Comparison of ENCODE assay signal across 9 cellular contexts in genomic region chr22:50315289-50316113, GRCh38. TPM values are rescaled to one million over a fixed set of nuclear protein-coding genes. Genes with fewer than 3 reads are reported as not detected.
DNase-seq lines count a peak whose midpoint lies in the region; ATAC-seq and TF ChIP-seq lines count a peak whose summit lies in the region.
"Had no signal": no experiment of that assay in that cellular context is flagged by ENCODE, and none has a peak within 500 bp of the region (broad histone marks: within the 10 kb centered on the region; RNA-seq: fewer than 3 reads in every experiment).

No MANE protein-coding gene starts in this region.

- POLR2A ChIA-PET in activated CD4-positive, alpha-beta memory T cell treated with anti-CD3 and anti-CD28 coated beads, Interleukin-2, amount 10 ng/mL, durations not matched to agents 7 days and 5 days (lab: Charles Lee) = interaction anchor here (0.6 to 2.0 kb wide), 6 partner anchors 9 to 192 kb away, joined by 3 to 9 read pairs (median 4); partner anchors contain the start of genes LMF2 and NCAPH2
- POLR2A ChIA-PET in activated CD4-positive, alpha-beta memory T cell treated with anti-CD3 and anti-CD28 coated beads for 36 hours (lab: Charles Lee) = interaction anchor here (0.6 to 1.3 kb wide), 3 partner anchors 65 to 210 kb away, joined by 3 to 5 read pairs (median 4); partner anchors contain the start of gene HDAC10
- POLR2A ChIA-PET in activated naive CD8-positive, alpha-beta T cell treated with anti-CD3 and anti-CD28 coated beads, Interleukin-2, amount 10 ng/mL, durations not matched to agents 7 days and 5 days (lab: Charles Lee) = interaction anchor here (0.8 to 2.6 kb wide), 13 partner anchors 8 to 229 kb away, joined by 3 to 21 read pairs (median 3); partner anchors contain the start of genes DENND6B, LMF2, NCAPH2 and SCO2

- H3K4me3 Mint-ChIP-seq in activated CD4-positive, alpha-beta memory T cell treated with anti-CD3 and anti-CD28 coated beads, Interleukin-2, amount 10 ng/mL, durations not matched to agents 7 days and 5 days = peak overlapping the region; percentile 56
- no peak overlapping the region for H3K4me3 Mint-ChIP-seq in activated CD4-positive, alpha-beta memory T cell treated with anti-CD3 and anti-CD28 coated beads for 36 hours
- H3K4me3 Mint-ChIP-seq in activated naive CD8-positive, alpha-beta T cell treated with anti-CD3 and anti-CD28 coated beads, Interleukin-2, amount 10 ng/mL, durations not matched to agents 7 days and 5 days = peak overlapping the region; percentile 88

- no peak for TF ChIP-seq CTCF in body of pancreas (IDR thresholded peaks at IDR 0.05)

- no peaks in the 10 kb centered on the region for H3K9me3 Mint-ChIP-seq in activated CD4-positive, alpha-beta memory T cell treated with anti-CD3 and anti-CD28 coated beads, Interleukin-2, amount 10 ng/mL, durations not matched to agents 7 days and 5 days
- H3K9me3 Mint-ChIP-seq in activated CD4-positive, alpha-beta memory T cell treated with anti-CD3 and anti-CD28 coated beads for 36 hours = no peaks in the 10 kb centered on the region
- H3K9me3 Mint-ChIP-seq in activated naive CD8-positive, alpha-beta T cell treated with anti-CD3 and anti-CD28 coated beads, Interleukin-2, amount 10 ng/mL, durations not matched to agents 7 days and 5 days = no peaks in the 10 kb centered on the region

- H3K36me3 ChIP-seq in body of pancreas (replicated peaks in 1 of 2; ENCODE audit: insufficient read depth in 1 of 2, low read depth in 2 of 2) = no peaks in the 10 kb centered on the region
- H3K36me3 ChIP-seq: adrenal gland had no signal

- H3K36me3 Mint-ChIP-seq in activated CD4-positive, alpha-beta memory T cell treated with anti-CD3 and anti-CD28 coated beads, Interleukin-2, amount 10 ng/mL, durations not matched to agents 7 days and 5 days (ENCODE audit: low read depth) = no peaks in the 10 kb centered on the region
- H3K36me3 Mint-ChIP-seq in activated CD4-positive, alpha-beta memory T cell treated with anti-CD3 and anti-CD28 coated beads for 36 hours = no peaks in the 10 kb centered on the region
- H3K36me3 Mint-ChIP-seq in activated naive CD8-positive, alpha-beta T cell treated with anti-CD3 and anti-CD28 coated beads, Interleukin-2, amount 10 ng/mL, durations not matched to agents 7 days and 5 days = no peaks in the 10 kb centered on the region

- TF ChIP-seq POLR2A in body of pancreas (IDR thresholded peaks at IDR 0.05) = no peak

- H3K27me3 Mint-ChIP-seq in activated CD4-positive, alpha-beta memory T cell treated with anti-CD3 and anti-CD28 coated beads, Interleukin-2, amount 10 ng/mL, durations not matched to agents 7 days and 5 days = no peaks in the 10 kb centered on the region
- H3K27me3 Mint-ChIP-seq in activated CD4-positive, alpha-beta memory T cell treated with anti-CD3 and anti-CD28 coated beads for 36 hours = no peaks in the 10 kb centered on the region
- no peaks in the 10 kb centered on the region for H3K27me3 Mint-ChIP-seq in activated naive CD8-positive, alpha-beta T cell treated with anti-CD3 and anti-CD28 coated beads, Interleukin-2, amount 10 ng/mL, durations not matched to agents 7 days and 5 days

- ATAC-seq in HG03354 (IDR thresholded peaks at IDR 0.05; ENCODE audit: poor library complexity, severe bottlenecking, unreplicated experiment) (peak; percentile 7), body of pancreas (no peak)
- ATAC-seq in activated naive CD8-positive, alpha-beta T cell treated with anti-CD3 and anti-CD28 coated beads, Interleukin-2, amount 10 ng/mL, durations not matched to agents 7 days and 5 days (ENCODE audit: low read depth) = no peak

- CTCF ChIA-PET in activated CD4-positive, alpha-beta memory T cell treated with anti-CD3 and anti-CD28 coated beads, Interleukin-2, amount 10 ng/mL, durations not matched to agents 7 days and 5 days (lab: Charles Lee) = interaction anchor here (0.6 to 1.4 kb wide), 3 partner anchors 9 to 27 kb away, joined by 4 to 5 read pairs (median 4); no protein-coding TSS in a partner anchor
- CTCF ChIA-PET in activated CD4-positive, alpha-beta memory T cell treated with anti-CD3 and anti-CD28 coated beads for 36 hours (lab: Charles Lee) = interaction anchor here (1.1 to 3.5 kb wide), 2 partner anchors 9 to 11 kb away, joined by 4 to 12 read pairs; partner anchors contain the start of gene DENND6B

- H3K9me3 ChIP-seq in body of pancreas = no peaks in the 10 kb centered on the region
- H3K9me3 ChIP-seq: adrenal gland had no signal

- no peak overlapping the region for H3K27ac ChIP-seq in body of pancreas

- WGBS in body of pancreas, 2 donors = 86 to 93% methylated on average over 8 to 17 of the region's 18 CpGs

- DNase-seq in activated CD4-positive, alpha-beta memory T cell treated with anti-CD3 and anti-CD28 coated beads, Interleukin-2, amount 10 ng/mL, durations not matched to agents 7 days and 5 days = no peak
- no peak for DNase-seq in activated CD4-positive, alpha-beta memory T cell treated with anti-CD3 and anti-CD28 coated beads for 36 hours
- DNase-seq in activated naive CD8-positive, alpha-beta T cell treated with anti-CD3 and anti-CD28 coated beads, Interleukin-2, amount 10 ng/mL, durations not matched to agents 7 days and 5 days = peak; percentile 33
- DNase-seq in posterior vena cava (ENCODE audit: low spot score) (peak; percentile 54), D341Med (ENCODE audit: low spot score) (no peak), body of pancreas (no peak)
- no peak for DNase-seq in effector CD8-positive, alpha-beta T cell (lab: John Stamatoyannopoulos, UW)

- H3K27ac Mint-ChIP-seq in activated CD4-positive, alpha-beta memory T cell treated with anti-CD3 and anti-CD28 coated beads, Interleukin-2, amount 10 ng/mL, durations not matched to agents 7 days and 5 days = peak overlapping the region; percentile 53
- H3K27ac Mint-ChIP-seq in activated CD4-positive, alpha-beta memory T cell treated with anti-CD3 and anti-CD28 coated beads for 36 hours = no peak overlapping the region
- peak overlapping the region; percentile 92 for H3K27ac Mint-ChIP-seq in activated naive CD8-positive, alpha-beta T cell treated with anti-CD3 and anti-CD28 coated beads, Interleukin-2, amount 10 ng/mL, durations not matched to agents 7 days and 5 days

- H3K4me1 ChIP-seq in body of pancreas = no peaks in the 10 kb centered on the region

- no peaks in the 10 kb centered on the region for H3K27me3 ChIP-seq in body of pancreas
- H3K27me3 ChIP-seq: adrenal gland had no signal

- no peak overlapping the region for H3K4me3 ChIP-seq in body of pancreas

- H3K4me1 Mint-ChIP-seq in activated CD4-positive, alpha-beta memory T cell treated with anti-CD3 and anti-CD28 coated beads, Interleukin-2, amount 10 ng/mL, durations not matched to agents 7 days and 5 days = peaks cover 20% of the 10 kb centered on the region
- H3K4me1 Mint-ChIP-seq in activated CD4-positive, alpha-beta memory T cell treated with anti-CD3 and anti-CD28 coated beads for 36 hours (ENCODE audit: low read depth) = peaks cover 11% of the 10 kb centered on the region
- peaks cover 11% of the 10 kb centered on the region for H3K4me1 Mint-ChIP-seq in activated naive CD8-positive, alpha-beta T cell treated with anti-CD3 and anti-CD28 coated beads, Interleukin-2, amount 10 ng/mL, durations not matched to agents 7 days and 5 days

- intact Hi-C loops in activated CD4-positive, alpha-beta memory T cell treated with anti-CD3 and anti-CD28 coated beads for 36 hours (cut with micrococcal nuclease) = no loop called here
- intact Hi-C loops in posterior vena cava (cut with DNase I) (no loop called here), body of pancreas (cut with DNase I) (no loop called here)

RNA-seq across cellular contexts. Expression of gene PLXNB2, which starts 8.1 kb away (rescaled TPM):
- total RNA-seq in activated CD4-positive, alpha-beta memory T cell treated with anti-CD3 and anti-CD28 coated beads, Interleukin-2, amount 10 ng/mL, durations not matched to agents 7 days and 5 days = 10 to 100 TPM; 21.5 to 23.5 TPM
- 1 to 10 TPM; 6.3 to 8.3 TPM for total RNA-seq in activated CD4-positive, alpha-beta memory T cell treated with anti-CD3 and anti-CD28 coated beads for 36 hours
- 10 to 100 TPM; 43.0 to 45.8 TPM for total RNA-seq in activated naive CD8-positive, alpha-beta T cell treated with anti-CD3 and anti-CD28 coated beads, Interleukin-2, amount 10 ng/mL, durations not matched to agents 7 days and 5 days
- total RNA-seq in posterior vena cava (100 to 1,000 TPM; 108 to 125 TPM), body of pancreas (100 to 1,000 TPM; 113 to 140 TPM)

RNA-seq across cellular contexts. Expression of gene DENND6B, which starts 11.3 kb away (rescaled TPM):
- 1 to 10 TPM; 5.0 to 5.6 TPM for total RNA-seq in activated CD4-positive, alpha-beta memory T cell treated with anti-CD3 and anti-CD28 coated beads, Interleukin-2, amount 10 ng/mL, durations not matched to agents 7 days and 5 days
- 1 to 10 TPM; 3.5 to 3.6 TPM for total RNA-seq in activated CD4-positive, alpha-beta memory T cell treated with anti-CD3 and anti-CD28 coated beads for 36 hours
- total RNA-seq in activated naive CD8-positive, alpha-beta T cell treated with anti-CD3 and anti-CD28 coated beads, Interleukin-2, amount 10 ng/mL, durations not matched to agents 7 days and 5 days = 1 to 10 TPM; 8.8 to 9.5 TPM
- total RNA-seq in posterior vena cava = 1 to 10 TPM; 2.1 to 2.5 TPM
- 1 to 10 TPM; 3.4 to 7.3 TPM for total RNA-seq in body of pancreas

RNA-seq across cellular contexts. Expression of gene PPP6R2, which starts 27.6 kb away (rescaled TPM):
- total RNA-seq in activated CD4-positive, alpha-beta memory T cell treated with anti-CD3 and anti-CD28 coated beads, Interleukin-2, amount 10 ng/mL, durations not matched to agents 7 days and 5 days = 10 to 100 TPM; 56.5 to 58.9 TPM
- total RNA-seq in activated CD4-positive, alpha-beta memory T cell treated with anti-CD3 and anti-CD28 coated beads for 36 hours = 10 to 100 TPM; 41.2 to 41.7 TPM
- total RNA-seq in activated naive CD8-positive, alpha-beta T cell treated with anti-CD3 and anti-CD28 coated beads, Interleukin-2, amount 10 ng/mL, durations not matched to agents 7 days and 5 days = 10 to 100 TPM; 81.6 to 86.8 TPM
- total RNA-seq in posterior vena cava (10 to 100 TPM; 35.3 to 36.0 TPM), body of pancreas (10 to 100 TPM; 48.8 to 53.4 TPM)

RNA-seq across cellular contexts. Expression of gene MAPK11, which starts 45.3 kb away (rescaled TPM):
- 10 to 100 TPM; 13.4 to 14.2 TPM for total RNA-seq in activated CD4-positive, alpha-beta memory T cell treated with anti-CD3 and anti-CD28 coated beads, Interleukin-2, amount 10 ng/mL, durations not matched to agents 7 days and 5 days
- total RNA-seq in activated CD4-positive, alpha-beta memory T cell treated with anti-CD3 and anti-CD28 coated beads for 36 hours = 10 to 100 TPM; 23.1 to 24.6 TPM
- 1 to 10 TPM; 7.9 to 8.5 TPM for total RNA-seq in activated naive CD8-positive, alpha-beta T cell treated with anti-CD3 and anti-CD28 coated beads, Interleukin-2, amount 10 ng/mL, durations not matched to agents 7 days and 5 days
- 10 to 100 TPM; 11.5 to 11.6 TPM for total RNA-seq in posterior vena cava
- total RNA-seq in body of pancreas = 1 to 10 TPM; 3.0 to 3.6 TPM

RNA-seq across cellular contexts. Expression of gene MAPK12, which starts 54.0 kb away (rescaled TPM):
- 1 to 10 TPM; 4.8 to 5.8 TPM for total RNA-seq in activated CD4-positive, alpha-beta memory T cell treated with anti-CD3 and anti-CD28 coated beads, Interleukin-2, amount 10 ng/mL, durations not matched to agents 7 days and 5 days
- total RNA-seq in activated CD4-positive, alpha-beta memory T cell treated with anti-CD3 and anti-CD28 coated beads for 36 hours = 1 to 10 TPM; 9.1 to 9.7 TPM
- 1 to 10 TPM; 3.1 to 3.6 TPM for total RNA-seq in activated naive CD8-positive, alpha-beta T cell treated with anti-CD3 and anti-CD28 coated beads, Interleukin-2, amount 10 ng/mL, durations not matched to agents 7 days and 5 days
- total RNA-seq in posterior vena cava (10 to 100 TPM; 10.4 to 13.2 TPM), body of pancreas (1 to 10 TPM; 3.9 to 4.6 TPM)

Comparison
In these comparisons a context has a peak if more than half of its experiments do, and no peak if none do; other contexts are left out.
1. DNase-seq: peak in activated naive CD8-positive, alpha-beta T cell treated with anti-CD3 and anti-CD28 coated beads, Interleukin-2, amount 10 ng/mL, durations not matched to agents 7 days and 5 days (single experiment) and posterior vena cava (single experiment); none in activated CD4-positive, alpha-beta memory T cell treated with anti-CD3 and anti-CD28 coated beads, Interleukin-2, amount 10 ng/mL, durations not matched to agents 7 days and 5 days (single experiment), activated CD4-positive, alpha-beta memory T cell treated with anti-CD3 and anti-CD28 coated beads for 36 hours (single experiment), effector CD8-positive, alpha-beta T cell (single experiment), D341Med (single experiment) and body of pancreas (0 of 4).